ENCODE assay signal across 30 cellular contexts in the genomic region with DNA sequence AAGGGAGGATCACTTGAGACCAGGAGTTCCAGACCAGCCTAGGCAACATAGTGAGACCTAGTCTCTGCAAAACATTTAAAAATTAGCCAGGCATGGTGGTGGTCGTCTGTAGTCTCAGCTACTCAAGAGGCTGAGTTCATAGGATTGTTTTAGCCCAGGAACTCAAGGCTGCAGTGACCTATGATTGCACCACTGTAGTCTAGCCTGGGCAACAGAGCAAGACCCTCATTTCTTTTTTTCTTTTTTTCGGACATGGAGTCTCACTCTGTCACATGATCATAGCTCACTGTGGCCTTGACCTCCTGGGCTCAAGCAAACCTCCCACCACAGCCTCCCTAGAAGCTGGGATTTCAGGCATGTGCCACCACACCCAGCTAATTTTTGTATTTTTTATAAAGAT.
"Had no signal": no experiment of that assay in that cellular context is flagged by ENCODE, and none has a peak within 500 bp of the region (broad histone marks: within the 10 kb centered on the region; RNA-seq: fewer than 3 reads in every experiment).

No MANE protein-coding gene starts in this region.

- H3K4me1 ChIP-seq: left lung, lower lobe of right lung, pancreas, prostate gland, sigmoid colon, testis, transverse colon, upper lobe of left lung, vagina had no signal

- DNase-seq: immature natural killer cell; kidney; left colon; lower lobe of right lung; mammary epithelial cell; mesenchymal stem cell; naive thymus-derived CD8-positive, alpha-beta T cell; nucleus accumbens; pancreas; posterior cingulate gyrus; retina; sigmoid colon; small intestine; spleen; stimulated activated CD4-positive, alpha-beta T cell treated with anti-CD3 and anti-CD28 coated beads, Interleukin-1b, Interleukin-23, amount 100 ng/mL, for 48 hours; stimulated activated CD4-positive, alpha-beta T cell treated with anti-CD3 and anti-CD28 coated beads, Interleukin-4, amount 100 ng/mL, for 1 hour; stimulated activated naive B cell treated with anti-CD40 and anti-IgM and Interleukin-4, amounts not matched to agents 10 μg/mL and 1 μg/mL and 100 μg/mL, for 72 hours; stimulated activated naive CD8-positive, alpha-beta T cell treated with anti-CD3 and anti-CD28 coated beads, Interleukin-15, Interleukin-2, amounts not matched to agents 100 U/mL and 50 U/mL, for 24 hours; stomach; testis; thyroid gland; transverse colon; upper lobe of left lung had no signal

- H3K9me3 Mint-ChIP-seq: immature natural killer cell; naive thymus-derived CD8-positive, alpha-beta T cell; nephron; neural crest cell; stimulated activated naive B cell treated with anti-CD40 and anti-IgM and Interleukin-4, amounts not matched to agents 10 μg/mL and 1 μg/mL and 100 μg/mL, for 72 hours had no signal

- H3K4me1 Mint-ChIP-seq: immature natural killer cell; naive thymus-derived CD8-positive, alpha-beta T cell; stimulated activated naive B cell treated with anti-CD40 and anti-IgM and Interleukin-4, amounts not matched to agents 10 μg/mL and 1 μg/mL and 100 μg/mL, for 72 hours had no signal

- FAIRE-seq: islet of Langerhans, kidney, pancreas, small intestine had no signal

- H3K4me3 ChIP-seq: left lung, lower lobe of right lung, pancreas, prostate gland, sigmoid colon, spleen, stomach, testis, thyroid gland, transverse colon, upper lobe of left lung, vagina had no signal

- H3K4me3 Mint-ChIP-seq: immature natural killer cell; naive thymus-derived CD8-positive, alpha-beta T cell; nephron; neural crest cell; stimulated activated naive B cell treated with anti-CD40 and anti-IgM and Interleukin-4, amounts not matched to agents 10 μg/mL and 1 μg/mL and 100 μg/mL, for 72 hours had no signal

- H3K36me3 Mint-ChIP-seq: immature natural killer cell; naive thymus-derived CD8-positive, alpha-beta T cell; stimulated activated naive B cell treated with anti-CD40 and anti-IgM and Interleukin-4, amounts not matched to agents 10 μg/mL and 1 μg/mL and 100 μg/mL, for 72 hours had no signal

- ATAC-seq: left colon; left lung; lower lobe of right lung; naive thymus-derived CD8-positive, alpha-beta T cell; pancreas; right cardiac atrium; stimulated activated naive B cell treated with anti-CD40 and anti-IgM and Interleukin-4, amounts not matched to agents 10 μg/mL and 1 μg/mL and 100 μg/mL, for 72 hours; stimulated activated naive CD8-positive, alpha-beta T cell treated with anti-CD3 and anti-CD28 coated beads, Interleukin-15, Interleukin-2, amounts not matched to agents 100 U/mL and 50 U/mL, for 24 hours had no signal

- H3K9me3 ChIP-seq: left lung, lower lobe of right lung, pancreas, prostate gland, sigmoid colon, spleen, stomach, testis, thyroid gland, transverse colon, upper lobe of left lung, vagina had no signal

- H3K27ac ChIP-seq: left lung, lower lobe of right lung, pancreas, prostate gland, sigmoid colon, spleen, stomach, testis, thyroid gland, transverse colon, upper lobe of left lung, vagina had no signal

- H3K27me3 ChIP-seq: pancreas, testis, thyroid gland, upper lobe of left lung, vagina had no signal

- H3K27ac Mint-ChIP-seq: immature natural killer cell; naive thymus-derived CD8-positive, alpha-beta T cell; nephron; stimulated activated naive B cell treated with anti-CD40 and anti-IgM and Interleukin-4, amounts not matched to agents 10 μg/mL and 1 μg/mL and 100 μg/mL, for 72 hours had no signal

- H3K36me3 ChIP-seq: left lung, lower lobe of right lung, pancreas, prostate gland, sigmoid colon, spleen, stomach, thyroid gland, transverse colon, upper lobe of left lung, vagina had no signal
